ENCODE assay signal across 15 cellular contexts in genomic region chr2:31335921-31336570, GRCh38.
DNase-seq lines count a peak whose midpoint lies in the region; ATAC-seq and TF ChIP-seq lines count a peak whose summit lies in the region.
"Had no signal": no experiment of that assay in that cellular context is flagged by ENCODE, and none has a peak within 500 bp of the region (broad histone marks: within the 10 kb centered on the region; RNA-seq: fewer than 3 reads in every experiment).

No MANE protein-coding gene starts in this region.

- intact Hi-C loops in IMR-90 (cut with micrococcal nuclease) (loop anchor here (10.0 kb wide), 1 partner anchor 1171 kb away; no protein-coding TSS in a partner anchor), PC-9 (cut with micrococcal nuclease; ENCODE audit: unreplicated experiment) (loop anchor here (10.0 kb wide), 1 partner anchor 1171 kb away; no protein-coding TSS in a partner anchor)

- no peaks in the 10 kb centered on the region for H3K9me3 ChIP-seq in IMR-90 (ENCODE audit: control insufficient read depth, insufficient read depth, low read length)
- no peaks in the 10 kb centered on the region for H3K9me3 ChIP-seq in PC-9 (ENCODE audit: insufficient read depth, low read depth)
- H3K9me3 ChIP-seq: body of pancreas had no signal

- H3K27ac ChIP-seq in IMR-90 (ENCODE audit: insufficient read depth, low read length) (peak overlapping the region; percentile 29; the same call in 1 of the 2 replicates), PC-9 (no peak overlapping the region)
- H3K27ac ChIP-seq: body of pancreas, C4-2B, VCaP had no signal

- peak overlapping the region; percentile 2 for H2AK9ac ChIP-seq in IMR-90 (replicated peaks; ENCODE audit: low read depth, low read length, poor library complexity)

- H2BK15ac ChIP-seq in IMR-90 (ENCODE audit: low read depth, low read length) = peak overlapping the region; percentile 93; the same call in 2 of the 3 replicates

- peak overlapping the region; percentile 37 to 38; a peak in 3 of 4 replicates for H4K8ac ChIP-seq in IMR-90 (ENCODE audit: low read depth in 2 of 2, low read length in 2 of 2)

- H2BK20ac ChIP-seq in IMR-90 (ENCODE audit: low read depth, low read length) = peak overlapping the region; percentile 83

- H3K4me3 ChIP-seq in IMR-90 (ENCODE audit: insufficient read depth, low read depth, low read length) (no peak overlapping the region), cardiac fibroblast (replicated peaks in 1 of 2; ENCODE audit: low read depth in 2 of 2, low read length in 2 of 2) (no peak overlapping the region), PC-9 (no peak overlapping the region)
- H3K4me3 ChIP-seq: body of pancreas had no signal

- H3K14ac ChIP-seq in IMR-90 (replicated peaks; ENCODE audit: low read depth, low read length) = peak overlapping the region; percentile 5

- dilution Hi-C loops in IMR-90 (cut with HindIII; ENCODE audit: low sequenced_read_pairs, unreplicated experiment) = no loop called here

- peak overlapping the region; percentile 67; the same call in 1 of the 2 replicates for H2AK5ac ChIP-seq in IMR-90 (ENCODE audit: low read depth, low read length)

- peak overlapping the region; percentile 69 for H2BK5ac ChIP-seq in IMR-90 (ENCODE audit: low read depth, low read length, poor library complexity, severe bottlenecking)

- H3K36me3 ChIP-seq in IMR-90 (ENCODE audit: control insufficient read depth, insufficient read depth, low read length) (no peaks in the 10 kb centered on the region), PC-9 (ENCODE audit: low read depth) (peaks cover 4% of the 10 kb centered on the region)

- H3K56ac ChIP-seq in IMR-90 (ENCODE audit: extremely low read depth, insufficient read depth, low read length) = no peak overlapping the region

- H3K79me1 ChIP-seq in IMR-90 (ENCODE audit: low read depth in 1 of 2, low read length in 2 of 2) = 0 out of 4 replicates have a peak, but pooled peaks cover 0 to 4% of the 10 kb centered on the region in 2 experiments

- in situ Hi-C loops in IMR-90 (cut with MboI; ENCODE audit: low sequenced_read_pairs) = loop anchor here (5.0 to 25.0 kb wide), 3 partner anchors 104 to 1174 kb away; partner anchors contain the start of gene EHD3

- WGBS in IMR-90 (ENCODE audit: extremely low coverage in 2 of 2, insufficient read length in 1 of 2), 2 experiments = no CpG with 5 or more reads among the region's 5 CpGs

- peak overlapping the region; percentile 66; the same call in 1 of the 2 replicates for H3K18ac ChIP-seq in IMR-90 (ENCODE audit: low read depth, low read length)

- H3K4me1 ChIP-seq in IMR-90 (ENCODE audit: control insufficient read depth, insufficient read depth, low read length) (peaks cover 17% of the 10 kb centered on the region), PC-9 (replicated peaks; ENCODE audit: insufficient read depth) (no peaks in the 10 kb centered on the region; the same call in 1 of the 2 replicates)
- H3K4me1 ChIP-seq: body of pancreas had no signal

- peak; percentile 66 for ATAC-seq in IMR-90 (ENCODE audit: low read depth)
- ATAC-seq in HG03378 (IDR thresholded peaks at IDR 0.05; ENCODE audit: unreplicated experiment) = no peak
- ATAC-seq: body of pancreas; stimulated activated memory B cell treated with anti-CD40 and anti-IgM and Interleukin-4, amounts not matched to agents 10 μg/mL and 1 μg/mL and 100 μg/mL, for 72 hours had no signal

- peak overlapping the region; percentile 37; the same call in 1 of the 2 replicates for H4K5ac ChIP-seq in IMR-90 (ENCODE audit: low read depth, low read length)

- H3K23ac ChIP-seq in IMR-90 (ENCODE audit: low read depth, low read length) = no peak overlapping the region

- no peak for TF ChIP-seq CTCF in AG09319 (IDR thresholded peaks at IDR 0.05; ENCODE audit: low read depth, low read length)
- TF ChIP-seq CTCF in IMR-90 (conservative IDR thresholded peaks at IDR 0.05; ENCODE audit: low read depth, low read length) = no peak
- TF ChIP-seq CTCF in cardiac fibroblast (IDR thresholded peaks at IDR 0.05; ENCODE audit: low read depth, low read length) = no peak
- TF ChIP-seq CTCF in PC-9 (conservative IDR thresholded peaks at IDR 0.05) = no peak
- no peak for TF ChIP-seq CTCF in GM10248 (IDR thresholded peaks at IDR 0.05; ENCODE audit: control extremely low read depth, extremely low read depth, low read depth, missing control alignments)

- H4K20me1 ChIP-seq in IMR-90 (ENCODE audit: insufficient read depth, low read length) (no peaks in the 10 kb centered on the region; the same call in 1 of the 2 replicates), PC-9 (ENCODE audit: insufficient read depth) (no peaks in the 10 kb centered on the region)

- H3K27me3 ChIP-seq in IMR-90 (ENCODE audit: control insufficient read depth, insufficient read depth, low read length) (no peaks in the 10 kb centered on the region), PC-9 (ENCODE audit: insufficient read depth, low read depth) (no peaks in the 10 kb centered on the region)
- H3K27me3 ChIP-seq: body of pancreas had no signal

- H2AFZ ChIP-seq in IMR-90 (replicated peaks; ENCODE audit: low read length, poor library complexity) (peak overlapping the region; percentile 19), PC-9 (no peak overlapping the region)

- peak overlapping the region; percentile 76 for H4K91ac ChIP-seq in IMR-90 (ENCODE audit: insufficient read depth, low read depth, low read length)

- H2BK120ac ChIP-seq in IMR-90 (ENCODE audit: low read depth, low read length) = peak overlapping the region; percentile 77

- no peaks in the 10 kb centered on the region for H3K79me2 ChIP-seq in PC-9 (ENCODE audit: low read depth)

- H3F3A ChIP-seq in PC-9 (ENCODE audit: insufficient read depth, low read depth) = peaks cover 8% of the 10 kb centered on the region; the same call in 1 of the 2 replicates

- BruUV-seq in IMR-90 (replicated peaks; lab: Mats Ljungman, UMichigan) (no TSS peak), PC-9 (replicated peaks; lab: Mats Ljungman, UMichigan) (no TSS peak)

- DNase-seq in AG09319 (ENCODE audit: extremely low read depth, low read depth) = peak; percentile 69
- DNase-seq in IMR-90 = peak; percentile 86
- peak; percentile 47 to 69 for DNase-seq in cardiac fibroblast (ENCODE audit: low read depth in 2 of 2)
- DNase-seq in iris pigment epithelial cell (ENCODE audit: low read depth) = peak; percentile 70
- DNase-seq in PC-9 = no peak
- no peak for DNase-seq in GM10248 (ENCODE audit: extremely low spot score)
- no peak for DNase-seq in HT-29 (ENCODE audit: low spot score)
- DNase-seq: activated T-cell treated with anti-CD3 and anti-CD28 coated beads, Interleukin-2, amount 50 U/mL, for 48 hours; body of pancreas; NCI-H510A treated with DMSO at 0.1 percent for 48 hours; occipital lobe had no signal

- no peak for TF ChIP-seq POLR2A in IMR-90 (IDR thresholded peaks at IDR 0.05; ENCODE audit: low read depth, low read length)

- POLR2A ChIA-PET in IMR-90 (lab: Charles Lee; ENCODE audit: unreplicated experiment) (interaction anchor here (0.6 to 0.7 kb wide), 2 partner anchors 473 to 1104 kb away, joined by 3 read pairs; no protein-coding TSS in a partner anchor), PC-9 (lab: Charles Lee; ENCODE audit: unreplicated experiment) (no interaction called here), GM10248 (lab: Yijun Ruan, JAX) (no interaction called here)

- no peak for TF ChIP-seq RAD21 in IMR-90 (IDR thresholded peaks at IDR 0.05; ENCODE audit: low read length)

- no peak overlapping the region for H3K9ac ChIP-seq in IMR-90 (ENCODE audit: low read depth, low read length)

- H3K4me2 ChIP-seq in IMR-90 (ENCODE audit: low read depth, low read length) (no peak overlapping the region; the same call in 1 of the 2 replicates), PC-9 (no peak overlapping the region)

- CTCF ChIA-PET in IMR-90 (lab: Yijun Ruan, JAX) = interaction anchor here (0.6 kb wide), 2 partner anchors 224 to 917 kb away, joined by 3 to 8 read pairs; no protein-coding TSS in a partner anchor
- CTCF ChIA-PET in PC-9 (lab: Charles Lee) = no interaction called here
- CTCF ChIA-PET in GM10248 (lab: Yijun Ruan, JAX) = interaction anchor here (1.2 to 12.4 kb wide), 4 partner anchors 15 to 625 kb away, joined by 3 to 216 read pairs (median 28); no protein-coding TSS in a partner anchor

- H3K9me2 ChIP-seq in PC-9 (ENCODE audit: insufficient read depth) = no peaks in the 10 kb centered on the region

- peak overlapping the region; percentile 63 for H3K4ac ChIP-seq in IMR-90 (ENCODE audit: low read depth, low read length)

- H3K9me1 ChIP-seq in IMR-90 (ENCODE audit: insufficient read depth, low read length) = peaks cover 8% of the 10 kb centered on the region; the same call in 1 of the 2 replicates

TF ChIP-seq in IMR-90, 13 proteins besides CTCF, POLR2A, EP300 and RAD21:
- TF ChIP-seq, protein P1, sequence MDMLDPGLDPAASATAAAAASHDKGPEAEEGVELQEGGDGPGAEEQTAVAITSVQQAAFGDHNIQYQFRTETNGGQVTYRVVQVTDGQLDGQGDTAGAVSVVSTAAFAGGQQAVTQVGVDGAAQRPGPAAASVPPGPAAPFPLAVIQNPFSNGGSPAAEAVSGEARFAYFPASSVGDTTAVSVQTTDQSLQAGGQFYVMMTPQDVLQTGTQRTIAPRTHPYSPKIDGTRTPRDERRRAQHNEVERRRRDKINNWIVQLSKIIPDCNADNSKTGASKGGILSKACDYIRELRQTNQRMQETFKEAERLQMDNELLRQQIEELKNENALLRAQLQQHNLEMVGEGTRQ (IDR thresholded peaks at IDR 0.05; ENCODE audit: low read depth, low read length) = no peak
- TF ChIP-seq MXI1 (IDR thresholded peaks at IDR 0.05; ENCODE audit: borderline replicate concordance, low read depth, low read length) = no peak
- TF ChIP-seq SMC3 (IDR thresholded peaks at IDR 0.05; ENCODE audit: low read depth, low read length) = 0 out of 2 replicates have a peak, but pooled peaks have one; percentile 8

Comparison
In these comparisons a context has a peak if more than half of its experiments do, and no peak if none do; other contexts are left out.
1. DNase-seq: peak in AG09319 (single experiment), IMR-90 (single experiment), cardiac fibroblast (2 of 2) and iris pigment epithelial cell (single experiment); none in PC-9 (0 of 2), GM10248 (single experiment) and HT-29 (single experiment).